ENCODE assay signal across 2 cellular contexts in the genomic region with DNA sequence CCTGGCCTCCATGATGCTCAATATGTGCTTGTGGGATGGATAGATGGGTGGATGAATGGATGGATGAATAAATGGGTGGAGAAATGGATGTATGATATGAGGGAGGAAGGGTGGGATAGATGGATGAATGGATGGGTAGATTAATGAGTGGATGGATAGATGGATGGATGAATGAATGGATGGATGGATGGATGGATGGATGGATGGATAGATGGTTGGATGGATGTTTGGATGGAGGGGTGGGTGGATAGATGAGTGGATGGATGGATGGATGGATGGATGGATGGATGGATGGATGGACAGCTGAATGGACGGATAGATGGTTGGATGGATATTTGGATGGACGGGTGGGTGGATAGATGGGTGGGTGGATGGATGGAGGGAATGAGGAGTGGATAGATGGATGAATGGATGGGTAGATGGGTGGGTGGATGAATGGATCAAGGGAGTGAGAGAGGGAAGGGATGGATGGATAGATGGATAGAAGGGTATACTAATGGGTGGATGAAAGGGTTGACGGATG.
TF ChIP-seq lines count a peak whose summit lies in the region.

No MANE protein-coding gene starts in this region.

TF ChIP-seq in IMR-90, 13 proteins besides CTCF, POLR2A, EP300 and RAD21:
- TF ChIP-seq CHD1 (IDR thresholded peaks at IDR 0.05; ENCODE audit: low read depth, low read length): no peak

TF ChIP-seq in H1, 55 proteins besides CTCF, POLR2A, EP300 and RAD21:
- TF ChIP-seq EZH2 (IDR thresholded peaks at IDR 0.05; ENCODE audit: low read depth, low read length, severe bottlenecking): no peak
- TF ChIP-seq POU5F1 (IDR thresholded peaks at IDR 0.05; ENCODE audit: low read depth, low read length): no peak
- TF ChIP-seq HDAC6 (IDR thresholded peaks at IDR 0.05; ENCODE audit: low read depth, low read length): no peak
- TF ChIP-seq HDAC2 (IDR thresholded peaks at IDR 0.05; ENCODE audit: borderline replicate concordance in 1 of 2, low read depth in 2 of 2, low read length in 2 of 2): no peak
- no peak for TF ChIP-seq KDM5A (IDR thresholded peaks at IDR 0.05; ENCODE audit: low read length)
- TF ChIP-seq SP2 (IDR thresholded peaks at IDR 0.05; ENCODE audit: low read length): no peak
- TF ChIP-seq KDM1A (IDR thresholded peaks at IDR 0.05; ENCODE audit: borderline replicate concordance, low read length): no peak
- TF ChIP-seq CBX8 (IDR thresholded peaks at IDR 0.05; ENCODE audit: borderline replicate concordance, low read depth, low read length): no peak
- TF ChIP-seq SIX5 (IDR thresholded peaks at IDR 0.05; ENCODE audit: low read depth, low read length): no peak
- TF ChIP-seq, protein P1, sequence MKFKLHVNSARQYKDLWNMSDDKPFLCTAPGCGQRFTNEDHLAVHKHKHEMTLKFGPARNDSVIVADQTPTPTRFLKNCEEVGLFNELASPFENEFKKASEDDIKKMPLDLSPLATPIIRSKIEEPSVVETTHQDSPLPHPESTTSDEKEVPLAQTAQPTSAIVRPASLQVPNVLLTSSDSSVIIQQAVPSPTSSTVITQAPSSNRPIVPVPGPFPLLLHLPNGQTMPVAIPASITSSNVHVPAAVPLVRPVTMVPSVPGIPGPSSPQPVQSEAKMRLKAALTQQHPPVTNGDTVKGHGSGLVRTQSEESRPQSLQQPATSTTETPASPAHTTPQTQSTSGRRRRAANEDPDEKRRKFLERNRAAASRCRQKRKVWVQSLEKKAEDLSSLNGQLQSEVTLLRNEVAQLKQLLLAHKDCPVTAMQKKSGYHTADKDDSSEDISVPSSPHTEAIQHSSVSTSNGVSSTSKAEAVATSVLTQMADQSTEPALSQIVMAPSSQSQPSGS (IDR thresholded peaks at IDR 0.05; ENCODE audit: low read length): no peak
